Comparison of ENCODE assay signal across 1 cellular context in genomic region chr19:3670258-3670795, GRCh38.
TF ChIP-seq lines count a peak whose summit lies in the region.

No MANE protein-coding gene starts in this region.

TF ChIP-seq in K562, 482 proteins besides CTCF, POLR2A, EP300 and RAD21 (continued from another document):
- TF ChIP-seq ATF4 (CRISPR knock-in tag; IDR thresholded peaks at IDR 0.05) = no peak
- no peak for TF ChIP-seq TCF7 (IDR thresholded peaks at IDR 0.05; ENCODE audit: borderline replicate concordance)
- TF ChIP-seq RUNX1 (IDR thresholded peaks at IDR 0.05; ENCODE audit: low read depth) = no peak
- no peak for TF ChIP-seq EZH2 (IDR thresholded peaks at IDR 0.05; ENCODE audit: borderline replicate concordance, low read depth, low read length)
- TF ChIP-seq NFIX (CRISPR knock-in tag; IDR thresholded peaks at IDR 0.05; ENCODE audit: low read depth) = no peak
- TF ChIP-seq HOXB6 (CRISPR knock-in tag; IDR thresholded peaks at IDR 0.05; ENCODE audit: borderline replicate concordance) = no peak
- TF ChIP-seq ZNF253 (CRISPR knock-in tag; conservative IDR thresholded peaks at IDR 0.05) = no peak
TF ChIP-seq in K562: peak in this region for 78.
